ENCODE assay signal across 30 cellular contexts in the genomic region with DNA sequence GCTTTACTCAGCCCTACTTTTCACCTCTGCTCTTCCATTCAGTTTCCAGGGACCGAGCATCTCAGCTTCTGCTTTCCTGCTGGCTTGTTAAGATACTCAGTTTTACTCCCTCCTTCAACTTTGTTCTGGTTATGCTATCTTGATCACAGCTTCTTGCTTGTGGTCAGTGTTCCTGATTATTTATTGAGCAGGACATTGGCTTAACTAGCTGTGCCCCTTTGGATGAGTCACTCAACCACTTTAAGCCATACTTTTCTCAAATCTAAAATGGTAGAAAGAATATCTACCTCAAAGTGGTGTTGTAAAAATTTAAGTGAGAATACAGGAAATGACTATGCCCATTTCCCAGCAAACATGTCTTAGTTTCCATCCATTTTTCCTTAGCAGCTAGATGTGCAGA.
"Had no signal": no experiment of that assay in that cellular context is flagged by ENCODE, and none has a peak within 500 bp of the region (broad histone marks: within the 10 kb centered on the region; RNA-seq: fewer than 3 reads in every experiment).

No MANE protein-coding gene starts in this region.

- DNase-seq: activated CD4-positive, alpha-beta memory T cell treated with anti-CD3 and anti-CD28 coated beads, Interleukin-2, amount 10 ng/mL, durations not matched to agents 7 days and 5 days; activated CD4-positive, alpha-beta T cell treated with anti-CD3 and anti-CD28 coated beads for 1 hour; activated CD4-positive, alpha-beta T cell treated with anti-CD3 and anti-CD28 coated beads, Interleukin-2, amount 10 ng/mL, durations not matched to agents 7 days and 5 days; activated CD8-positive, alpha-beta memory T cell treated with anti-CD3 and anti-CD28 coated beads, Interleukin-2, amount 50 U/mL, for 48 hours; activated gamma-delta T cell treated with Interleukin-2 at 50 U/mL for 16 hours; activated naive CD8-positive, alpha-beta T cell treated with anti-CD3 and anti-CD28 coated beads, Interleukin-2, amount 50 U/mL, for 24 hours; activated T-cell treated with anti-CD3 and anti-CD28 coated beads, Interleukin-2, amount 50 U/mL, for 4 hours; amygdala; dorsolateral prefrontal cortex; effector memory CD4-positive, alpha-beta T cell; gastrocnemius medialis; islet precursor cell; left cardiac atrium; left ventricle myocardium superior; naive B cell; ovary; retina; stimulated activated CD4-positive, alpha-beta T cell treated with anti-CD3 and anti-CD28 coated beads, Interleukin-12 subunit alpha, Interleukin-12 subunit beta, amount 100 ng/mL, for 4 hours; stimulated activated CD4-positive, alpha-beta T cell treated with anti-CD3 and anti-CD28 coated beads, Interleukin-4, amount 100 ng/mL, for 24 hours; substantia nigra; T-helper 1 cell; upper lobe of left lung had no signal

- H3K4me1 ChIP-seq: gastrocnemius medialis, upper lobe of left lung, vagina had no signal

- H3K4me3 ChIP-seq: cardiac muscle cell, coronary artery, dorsolateral prefrontal cortex, gastrocnemius medialis, hepatocyte, ovary, skin epidermis, upper lobe of left lung, vagina had no signal

- H3K9me3 ChIP-seq: gastrocnemius medialis, ovary, upper lobe of left lung, vagina had no signal

- ATAC-seq: activated naive CD8-positive, alpha-beta T cell treated with anti-CD3 and anti-CD28 coated beads, Interleukin-2, amount 50 U/mL, for 24 hours; activated T-cell treated with anti-CD3 and anti-CD28 coated beads, Interleukin-2, amount 50 U/mL, for 4 hours; activated T-helper 17 cell treated with anti-CD3 and anti-CD28 coated beads, Interleukin-2, amount 50 U/mL, for 72 hours; gastrocnemius medialis; left cardiac atrium; left ventricle myocardium superior; sciatic nerve; stimulated activated effector memory CD8-positive, alpha-beta T cell treated with anti-CD3 and anti-CD28 coated beads, Interleukin-12 subunit alpha, Interleukin-12 subunit beta, amount 100 ng/mL, for 72 hours had no signal

- H3K36me3 ChIP-seq: cardiac muscle cell, gastrocnemius medialis, ovary, upper lobe of left lung, vagina had no signal

- H3K27ac ChIP-seq: cardiac muscle cell, coronary artery, dorsolateral prefrontal cortex, gastrocnemius medialis, hepatocyte, ovary, skin epidermis, upper lobe of left lung, vagina had no signal

- H3K27me3 ChIP-seq: cardiac muscle cell, gastrocnemius medialis, hepatocyte, ovary, upper lobe of left lung, vagina had no signal
